In the genomic region with DNA sequence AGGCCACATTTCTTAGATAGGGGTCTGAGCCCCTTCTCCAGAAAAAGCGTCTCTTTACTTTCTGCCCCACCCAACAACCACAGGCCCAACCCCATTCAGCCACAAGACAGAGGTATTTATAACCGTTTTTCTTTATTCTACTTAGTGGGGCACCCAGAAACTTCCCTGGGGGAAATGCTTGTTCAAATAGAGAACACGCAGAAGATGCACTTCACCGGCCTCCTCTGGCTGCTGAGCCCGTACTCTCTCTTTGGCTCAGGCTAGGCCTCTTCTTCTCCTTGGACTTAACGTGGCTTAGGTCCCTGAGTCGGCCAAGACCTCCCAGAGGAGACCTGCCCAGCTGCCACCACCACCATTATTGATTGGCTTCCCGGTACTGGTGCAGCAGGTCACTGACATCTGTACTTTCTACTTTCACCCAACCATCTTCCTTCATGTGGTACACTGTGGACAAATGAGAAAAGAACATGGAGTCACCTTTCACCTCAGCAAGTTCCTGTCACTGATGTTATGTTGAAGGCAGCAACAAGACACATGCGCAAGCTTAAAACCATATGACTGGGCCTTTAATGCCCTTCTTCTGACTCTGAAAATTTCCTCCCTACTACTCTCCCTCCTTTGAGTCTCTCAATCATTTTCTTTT, we compare ENCODE assay signal across 14 cellular contexts. TPM values are rescaled to one million over a fixed set of nuclear protein-coding genes. Genes with fewer than 3 reads are reported as not detected.
A peak's percentile ranks its signal among the peaks of the same experiment; 100 is the strongest.
DNase-seq lines count a peak whose midpoint lies in the region; ATAC-seq and TF ChIP-seq lines count a peak whose summit lies in the region.
"Had no signal": no experiment of that assay in that cellular context is flagged by ENCODE, and none has a peak within 500 bp of the region (broad histone marks: within the 10 kb centered on the region; RNA-seq: fewer than 3 reads in every experiment).

No MANE protein-coding gene starts in this region.

- no peak overlapping the region for H3K4me3 ChIP-seq in sigmoid colon

- DNase-seq in GM10266 (ENCODE audit: extremely low spot score) (peak; percentile 40), GM20000 (ENCODE audit: low spot score) (peak; percentile 46), sigmoid colon (peak; percentile 36), AML-193 (lab: John Stamatoyannopoulos, UW) (no peak), erythroblast (lab: John Stamatoyannopoulos, UW) (no peak), HCEC 1CT (no peak), SKM-1 treated with dmso at 0.1 percent for 144 hours (lab: John Stamatoyannopoulos, UW; ENCODE audit: unreplicated experiment) (no peak)
- peak in 1 of 2 donors; percentile 35 for DNase-seq in activated naive CD4-positive, alpha-beta T cell treated with anti-CD3 and anti-CD28 coated beads, Interleukin-2, amount 50 U/mL, for 72 hours (ENCODE audit: low spot score in 2 of 2)
- DNase-seq: aorta, left cardiac atrium, NCI-H510A, occipital lobe, SHP77 had no signal

- 54 to 82% methylated on average over 9 of the region's 9 CpGs for WGBS in sigmoid colon, 2 donors

- peak; percentile 6 to 9 for ATAC-seq in activated naive CD4-positive, alpha-beta T cell treated with anti-CD3 and anti-CD28 coated beads, Interleukin-2, amount 50 U/mL, for 72 hours
- ATAC-seq: activated CD4-positive, CD25-positive, alpha-beta regulatory T cell treated with anti-CD3 and anti-CD28 coated beads, Interleukin-2, amount 50 U/mL, for 24 hours; left cardiac atrium had no signal

- H3K36me3 ChIP-seq in sigmoid colon, result peaks cover 0 to 29% (median 6%) of the 10 kb centered on the region in 4 donors

- H3K4me1 ChIP-seq in sigmoid colon, result peaks cover 0 to 35% (median 30%) of the 10 kb centered on the region in 4 donors

- peak overlapping the region; percentile 93 to 100 for H3K27ac Mint-ChIP-seq in activated naive CD4-positive, alpha-beta T cell treated with anti-CD3 and anti-CD28 coated beads, Interleukin-2, amount 50 U/mL, for 72 hours

- no peaks in the 10 kb centered on the region for H3K9me3 ChIP-seq in sigmoid colon

- TF ChIP-seq EP300 in sigmoid colon (IDR thresholded peaks at IDR 0.05), result no peak

- intact Hi-C loops in sigmoid colon (cut with DNase I), result no loop called here

- peak overlapping the region in 2 of 4 donors; percentile 84 to 88 for H3K27ac ChIP-seq in sigmoid colon

- H3K27me3 ChIP-seq in sigmoid colon, result no peaks in the 10 kb centered on the region

- H3K36me3 Mint-ChIP-seq in activated naive CD4-positive, alpha-beta T cell treated with anti-CD3 and anti-CD28 coated beads, Interleukin-2, amount 50 U/mL, for 72 hours, result peaks cover 71 to 78% of the 10 kb centered on the region in 2 donors

- TF ChIP-seq CTCF in GM10266 (IDR thresholded peaks at IDR 0.05; ENCODE audit: control insufficient read depth, insufficient read depth, low read depth, missing control alignments), result no peak
- TF ChIP-seq CTCF in GM20000 (IDR thresholded peaks at IDR 0.05; ENCODE audit: extremely low read depth, missing control alignments), result no peak
- TF ChIP-seq CTCF in sigmoid colon (IDR thresholded peaks at IDR 0.05), result no peak

- no peak for TF ChIP-seq POLR2A in sigmoid colon (IDR thresholded peaks at IDR 0.05)
- TF ChIP-seq POLR2A in erythroblast (IDR thresholded peaks at IDR 0.05; ENCODE audit: low read length), result no peak

- peaks cover 0 to 4% of the 10 kb centered on the region in 2 donors for H3K9me3 Mint-ChIP-seq in activated naive CD4-positive, alpha-beta T cell treated with anti-CD3 and anti-CD28 coated beads, Interleukin-2, amount 50 U/mL, for 72 hours

RNA-seq across cellular contexts. Expression of gene TAP2, which starts 2.2 kb away (rescaled TPM):
- 100 to 1,000 TPM; 118 to 128 TPM for total RNA-seq in activated naive CD4-positive, alpha-beta T cell treated with anti-CD3 and anti-CD28 coated beads, Interleukin-2, amount 50 U/mL, for 72 hours
- total RNA-seq in sigmoid colon, result 1 to 10 TPM; 5.9 to 9.2 (median 7.2) TPM
- 10 to 100 TPM in 1 of 3 donors, 1 to 10 TPM in 2; 2.4 to 54.5 (median 3.0) TPM for polyA plus RNA-seq in sigmoid colon

RNA-seq across cellular contexts. Expression of gene PSMB8, which starts 3.1 kb away (rescaled TPM):
- total RNA-seq in activated naive CD4-positive, alpha-beta T cell treated with anti-CD3 and anti-CD28 coated beads, Interleukin-2, amount 50 U/mL, for 72 hours, result 100 to 1,000 TPM; 334 to 353 TPM
- total RNA-seq in sigmoid colon, result 10 to 100 TPM; 34.3 to 45.7 (median 40.7) TPM
- 100 to 1,000 TPM; 199 to 305 (median 286) TPM for polyA plus RNA-seq in sigmoid colon

RNA-seq across cellular contexts. Expression of gene TAP1, which starts 12.8 kb away (rescaled TPM):
- total RNA-seq in activated naive CD4-positive, alpha-beta T cell treated with anti-CD3 and anti-CD28 coated beads, Interleukin-2, amount 50 U/mL, for 72 hours, result 100 to 1,000 TPM; 234 to 319 TPM
- total RNA-seq in sigmoid colon, result 10 to 100 TPM; 22.5 to 35.0 (median 24.6) TPM
- polyA plus RNA-seq in sigmoid colon, result 100 to 1,000 TPM in 1 of 3 donors, 10 to 100 TPM in 2; 11.4 to 211 (median 19.2) TPM

RNA-seq across cellular contexts. Expression of gene PSMB9, which starts 13.3 kb away (rescaled TPM):
- 100 to 1,000 TPM; 202 to 262 TPM for total RNA-seq in activated naive CD4-positive, alpha-beta T cell treated with anti-CD3 and anti-CD28 coated beads, Interleukin-2, amount 50 U/mL, for 72 hours
- total RNA-seq in sigmoid colon, result 10 to 100 TPM; 10.2 to 23.2 (median 13.8) TPM
- 100 to 1,000 TPM in 2 of 3 donors, 10 to 100 TPM in 1; 81.1 to 233 (median 129) TPM for polyA plus RNA-seq in sigmoid colon

RNA-seq across cellular contexts. Expression of gene HLA-DOB, which starts 23.9 kb away (rescaled TPM):
- 1 to 10 TPM; 3.8 to 4.0 TPM for total RNA-seq in activated naive CD4-positive, alpha-beta T cell treated with anti-CD3 and anti-CD28 coated beads, Interleukin-2, amount 50 U/mL, for 72 hours
- total RNA-seq in sigmoid colon, result 1 to 10 TPM in 1 of 4 donors, under 1 TPM in 1, not detected in 2; 0.68 to 1.8 TPM
- 10 to 100 TPM in 1 of 3 donors, 1 to 10 TPM in 2; 1.2 to 31.8 (median 1.6) TPM for polyA plus RNA-seq in sigmoid colon
- total RNA-seq: occipital lobe had no signal

Comparison
In these comparisons a context has a peak if more than half of its experiments do, and no peak if none do; other contexts are left out.
1. DNase-seq: peak in GM10266 (single experiment), GM20000 (single experiment) and sigmoid colon (single experiment); none in AML-193 (0 of 2), erythroblast (0 of 2), HCEC 1CT (single experiment) and SKM-1 treated with dmso at 0.1 percent for 144 hours (single experiment).
2. RNA of gene TAP2, which starts 2.2 kb away (total RNA-seq): 118 to 128 TPM in activated naive CD4-positive, alpha-beta T cell treated with anti-CD3 and anti-CD28 coated beads, Interleukin-2, amount 50 U/mL, for 72 hours; 5.9 to 9.2 TPM in sigmoid colon; every median in the first group is over 10 times any median in the second.
3. RNA of gene PSMB8, which starts 3.1 kb away (total RNA-seq): 334 to 353 TPM in activated naive CD4-positive, alpha-beta T cell treated with anti-CD3 and anti-CD28 coated beads, Interleukin-2, amount 50 U/mL, for 72 hours; 34.3 to 45.7 TPM in sigmoid colon; every median in the first group is over 4 times any median in the second.
4. RNA of gene TAP1, which starts 12.8 kb away (total RNA-seq): 234 to 319 TPM in activated naive CD4-positive, alpha-beta T cell treated with anti-CD3 and anti-CD28 coated beads, Interleukin-2, amount 50 U/mL, for 72 hours; 22.5 to 35.0 TPM in sigmoid colon; every median in the first group is over 4 times any median in the second.